In the genomic region with DNA sequence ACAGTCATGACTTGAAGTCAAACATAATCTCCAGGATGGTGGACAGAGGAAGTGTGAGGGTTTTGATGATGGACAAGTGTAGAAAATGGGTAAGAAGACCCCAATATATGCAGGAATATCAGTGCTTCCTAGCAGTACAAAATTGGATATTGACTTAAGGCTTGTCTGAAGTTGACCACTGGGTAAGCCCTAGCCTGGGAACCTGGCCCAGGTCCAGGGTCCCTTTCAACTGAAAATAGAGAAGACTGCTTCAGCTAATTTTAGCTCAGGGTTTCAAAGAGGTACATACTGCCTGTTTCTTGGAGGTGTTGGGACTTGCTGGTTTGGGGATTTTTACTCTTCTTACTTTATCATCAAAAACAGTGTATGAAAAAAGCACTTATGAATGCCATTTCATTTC, we compare ENCODE assay signal across 9 cellular contexts. TPM values are rescaled to one million over a fixed set of nuclear protein-coding genes. Genes with fewer than 3 reads are reported as not detected.
DNase-seq lines count a peak whose midpoint lies in the region; ATAC-seq and TF ChIP-seq lines count a peak whose summit lies in the region.
"Had no signal": no experiment of that assay in that cellular context is flagged by ENCODE, and none has a peak within 500 bp of the region (broad histone marks: within the 10 kb centered on the region; RNA-seq: fewer than 3 reads in every experiment).

No MANE protein-coding gene starts in this region.

- H2AFZ ChIP-seq in parathyroid adenoma, result no peak overlapping the region

- peaks cover 61% of the 10 kb centered on the region for H3K79me2 ChIP-seq in parathyroid adenoma

- H3K9me3 ChIP-seq in adrenal gland (replicated peaks in 1 of 3), result no peaks in the 10 kb centered on the region
- no peaks in the 10 kb centered on the region for H3K9me3 ChIP-seq in parathyroid adenoma (ENCODE audit: control insufficient read depth, low read length)

- H3K9ac ChIP-seq in parathyroid adenoma, result no peak overlapping the region

- peak overlapping the region in 1 of 4 donors; percentile 1 for H3K4me3 ChIP-seq in adrenal gland
- no peak overlapping the region for H3K4me3 ChIP-seq in parathyroid adenoma (ENCODE audit: low read depth, low read length)

- H3K27me3 ChIP-seq in adrenal gland (no peaks in the 10 kb centered on the region), parathyroid adenoma (ENCODE audit: control insufficient read depth, insufficient read depth, low read length) (no peaks in the 10 kb centered on the region)

- ATAC-seq in HG02981 (IDR thresholded peaks at IDR 0.05; ENCODE audit: unreplicated experiment) (peak; percentile 11), HG03045 (IDR thresholded peaks at IDR 0.05; ENCODE audit: unreplicated experiment) (no peak), GM18867 (IDR thresholded peaks at IDR 0.05; ENCODE audit: unreplicated experiment) (no peak)

- TF ChIP-seq POLR2A in adrenal gland (IDR thresholded peaks at IDR 0.05), result no peak

- H3K4me2 ChIP-seq in parathyroid adenoma (ENCODE audit: low read length), result peak overlapping the region; percentile 27

- DNase-seq in DMS 273 (lab: John Stamatoyannopoulos, UW; ENCODE audit: unreplicated experiment) (peak; percentile 15), DMS 273 treated with DMSO at 0.1 percent for 48 hours (lab: John Stamatoyannopoulos, UW) (no peak), adrenal gland (peak in 5 of 7 donors; percentile 22 to 67 (median 48)), mesenteric fat pad (ENCODE audit: low spot score) (no peak)

- no peak for TF ChIP-seq CTCF in adrenal gland (IDR thresholded peaks at IDR 0.05)
- no peak for TF ChIP-seq CTCF in parathyroid adenoma (IDR thresholded peaks at IDR 0.05)

- H3K4me1 ChIP-seq in adrenal gland (replicated peaks in 1 of 2), result peaks cover 37 to 73% of the 10 kb centered on the region in 2 donors
- peaks cover 21% of the 10 kb centered on the region for H3K4me1 ChIP-seq in parathyroid adenoma

- H3K36me3 ChIP-seq in adrenal gland (replicated peaks in 1 of 2), result peaks cover 0 to 3% of the 10 kb centered on the region in 2 donors
- H3K36me3 ChIP-seq in parathyroid adenoma (ENCODE audit: control insufficient read depth, insufficient read depth, low read length), result no peaks in the 10 kb centered on the region

- H3K27ac ChIP-seq in adrenal gland (peak overlapping the region in 4 of 5 donors; percentile 14 to 100 (median 44)), parathyroid adenoma (no peak overlapping the region)
- H3K27ac ChIP-seq: 22Rv1 had no signal

- intact Hi-C loops in adrenal gland (cut with DNase I), result no loop called here

RNA-seq across cellular contexts. Expression of a gene that starts 4.7 kb away (rescaled TPM):
- 10 to 100 TPM; 25.2 to 43.4 (median 37.7) TPM for total RNA-seq in adrenal gland
- polyA plus RNA-seq in adrenal gland, result 10 to 100 TPM in 2 of 3 donors, 1 to 10 TPM in 1; 8.7 to 28.1 (median 13.4) TPM
- 19.4 TPM for total RNA-seq in mesenteric fat pad

RNA-seq across cellular contexts. Expression of a gene that starts 32.9 kb away (rescaled TPM):
- 1,000 to 10,000 TPM in 7 of 8 donors, 100 to 1,000 TPM in 1; 760 to 2,308 (median 1,655) TPM for total RNA-seq in adrenal gland
- polyA plus RNA-seq in adrenal gland, result 1,000 to 10,000 TPM; 1,857 to 3,034 (median 1,896) TPM
- total RNA-seq in mesenteric fat pad, result 1,360 TPM

RNA-seq across cellular contexts. Expression of a gene that starts 33.0 kb away (rescaled TPM):
- 10 to 100 TPM; 11.2 to 20.1 (median 15.1) TPM for total RNA-seq in adrenal gland
- polyA plus RNA-seq in adrenal gland, result 10 to 100 TPM in 1 of 3 donors, 1 to 10 TPM in 2; 6.7 to 31.4 (median 8.0) TPM
- 15.7 TPM for total RNA-seq in mesenteric fat pad

Comparison
In these comparisons a context has a peak if more than half of its experiments do, and no peak if none do; other contexts are left out.
1. DNase-seq: peak in DMS 273 (single experiment) and adrenal gland (5 of 7); none in DMS 273 treated with DMSO at 0.1 percent for 48 hours (single experiment) and mesenteric fat pad (single experiment).